ENCODE assay signal across 12 cellular contexts in the genomic region with DNA sequence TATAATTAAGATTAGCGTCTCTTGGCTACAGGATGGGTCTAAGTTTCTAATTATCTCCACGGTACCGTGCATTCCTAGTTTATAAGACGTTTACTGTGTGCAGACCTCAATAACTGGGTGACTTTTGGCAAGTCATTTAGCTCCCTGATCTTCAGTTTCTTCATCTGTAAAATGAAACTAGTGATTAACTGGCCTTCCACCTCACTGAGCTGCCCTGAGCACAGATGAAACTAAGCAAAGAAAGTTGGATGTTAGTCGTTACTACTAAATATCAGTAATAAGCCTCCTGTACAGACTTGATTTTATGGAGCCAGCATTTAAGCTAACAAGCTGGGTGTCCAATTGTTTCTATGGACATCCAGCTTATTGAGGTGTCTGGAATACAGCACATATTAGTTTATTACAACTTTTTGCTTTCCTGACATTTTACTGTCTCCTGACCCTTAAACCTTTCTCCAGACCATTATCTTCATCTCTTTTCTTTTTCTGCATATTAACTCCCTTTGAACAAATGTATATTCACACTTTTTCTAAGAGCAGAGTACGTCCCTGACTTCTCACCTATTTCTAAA. TPM values are rescaled to one million over a fixed set of nuclear protein-coding genes. Genes with fewer than 3 reads are reported as not detected.
A peak's percentile ranks its signal among the peaks of the same experiment; 100 is the strongest.
DNase-seq lines count a peak whose midpoint lies in the region; ATAC-seq, FAIRE-seq and TF ChIP-seq lines count a peak whose summit lies in the region.
"Had no signal": no experiment of that assay in that cellular context is flagged by ENCODE, and none has a peak within 500 bp of the region (broad histone marks: within the 10 kb centered on the region; RNA-seq: fewer than 3 reads in every experiment).

No MANE protein-coding gene starts in this region.

- no peak overlapping the region for H3K27ac Mint-ChIP-seq in progenitor cell of endocrine pancreas

- POLR2A ChIA-PET in SK-N-SH (lab: Yijun Ruan, JAX) (no interaction called here), K562 (lab: Yijun Ruan, JAX) (interaction anchor here (1.0 kb wide), 1 partner anchor 13 kb away, joined by 5 read pairs; no protein-coding TSS in a partner anchor)

- H3K4me1 Mint-ChIP-seq in progenitor cell of endocrine pancreas (ENCODE audit: low read depth): no peaks in the 10 kb centered on the region

- H3K27ac ChIP-seq in SK-N-SH (ENCODE audit: low read depth in 2 of 2, low read length in 1 of 2) (no peak overlapping the region), K562 (ENCODE audit: extremely low read depth, low read depth, low read length) (no peak overlapping the region)
- H3K27ac ChIP-seq: skin epidermis had no signal

- H3K4me3 ChIP-seq in SK-N-SH (ENCODE audit: low read depth in 2 of 2, low read length in 1 of 2) (no peak overlapping the region), K562 (no peak overlapping the region)

- H3K9ac ChIP-seq in SK-N-SH (no peak overlapping the region), K562 (ENCODE audit: insufficient read depth in 1 of 2, low read depth in 2 of 2, low read length in 2 of 2) (peak overlapping the region in 1 of 2 experiments; percentile 4; a peak in 1 of 4 replicates)

- TF ChIP-seq EP300 in SK-N-SH (IDR thresholded peaks at IDR 0.05; ENCODE audit: borderline replicate concordance in 1 of 2, low read depth in 1 of 2, low read length in 1 of 2) (no peak), K562 (IDR thresholded peaks at IDR 0.05; ENCODE audit: low read length) (no peak)

- H2AFZ ChIP-seq in SK-N-SH (ENCODE audit: low read depth) (no peak overlapping the region), K562 (ENCODE audit: low read depth, low read length) (peak overlapping the region; percentile 84; the same call in 1 of the 2 replicates)

- H3K9me1 ChIP-seq in K562 (ENCODE audit: control insufficient read depth, insufficient read depth, low read length): no peaks in the 10 kb centered on the region

- no peaks in the 10 kb centered on the region for H3K36me3 Mint-ChIP-seq in progenitor cell of endocrine pancreas (ENCODE audit: insufficient read depth)

- DNase-seq in SK-N-SH (no peak), K562 (ENCODE audit: extremely low read depth in 1 of 4, low spot score in 3 of 4) (no peak), progenitor cell of endocrine pancreas (ENCODE audit: low spot score, unreplicated experiment) (no peak), COLO668 (lab: John Stamatoyannopoulos, UW; ENCODE audit: unreplicated experiment) (no peak), NCI-H510A (lab: John Stamatoyannopoulos, UW) (no peak)

- H3K4me2 ChIP-seq in SK-N-SH (no peak overlapping the region; the same call in 1 of the 2 replicates), K562 (ENCODE audit: insufficient read depth, low read length) (peak overlapping the region; percentile 69; the same call in 1 of the 2 replicates)

- FAIRE-seq in K562 (lab: Jason Lieb, UNC): no peak

- peak overlapping the region; percentile 12 for H3K4me3 Mint-ChIP-seq in progenitor cell of endocrine pancreas (ENCODE audit: low read depth)

- no peaks in the 10 kb centered on the region for H3F3A ChIP-seq in SK-N-SH (replicated peaks; ENCODE audit: insufficient read depth)

- H3K36me3 ChIP-seq in SK-N-SH (replicated peaks in 1 of 2; ENCODE audit: control insufficient read depth in 1 of 2, insufficient read depth in 2 of 2, low read length in 1 of 2): no peaks in the 10 kb centered on the region
- no peaks in the 10 kb centered on the region for H3K36me3 ChIP-seq in K562 (ENCODE audit: control insufficient read depth, insufficient read depth, low read length)

- no peaks in the 10 kb centered on the region for H3K79me2 ChIP-seq in SK-N-SH (ENCODE audit: insufficient read depth)
- no peaks in the 10 kb centered on the region for H3K79me2 ChIP-seq in K562 (ENCODE audit: control insufficient read depth, insufficient read depth, low read length)

- H3K4me1 ChIP-seq in SK-N-SH (ENCODE audit: control insufficient read depth in 1 of 2, insufficient read depth in 2 of 2, low read depth in 1 of 2, low read length in 1 of 2) (peaks cover 0 to 3% of the 10 kb centered on the region in 2 experiments; a peak in 1 of 4 replicates), K562 (replicated peaks in 1 of 2; ENCODE audit: control insufficient read depth in 2 of 2, insufficient read depth in 2 of 2, low read length in 2 of 2) (peaks cover 5 to 10% of the 10 kb centered on the region in 2 experiments; a peak in 4 of 5 replicates)

- peaks cover 37% of the 10 kb centered on the region for H3K27me3 Mint-ChIP-seq in progenitor cell of endocrine pancreas

- TF ChIP-seq RAD21 in SK-N-SH (IDR thresholded peaks at IDR 0.05; ENCODE audit: low read length): no peak
- no peak for TF ChIP-seq RAD21 in K562 (CRISPR knock-in tag; conservative IDR thresholded peaks at IDR 0.05 in 1 of 2, IDR thresholded peaks at IDR 0.05 in 1 of 2)

- WGBS in SK-N-SH (ENCODE audit: low lambda C conversion rate): 8% methylated on average over 6 of the region's 6 CpGs
- WGBS in K562 (ENCODE audit: insufficient coverage, low coverage, missing lambda C conversion rate): 36% methylated on average over 6 of the region's 6 CpGs

- CTCF ChIA-PET in SK-N-SH (lab: Yijun Ruan, JAX): interaction anchor here (1.2 kb wide), 1 partner anchor 44 kb away, joined by 3 read pairs; no protein-coding TSS in a partner anchor
- CTCF ChIA-PET in K562 (lab: Yijun Ruan, JAX; ENCODE audit: low intra/inter-chr PET ratio): interaction anchor here (0.6 kb wide), 1 partner anchor 119 kb away, joined by 3 read pairs; no protein-coding TSS in a partner anchor

- TF ChIP-seq CTCF in SK-N-SH (IDR thresholded peaks at IDR 0.05) (no peak), K562 (IDR thresholded peaks at IDR 0.05 in 2 of 3, conservative IDR thresholded peaks at IDR 0.05 in 1 of 3; ENCODE audit: insufficient read depth in 2 of 3, low read depth in 1 of 3, low read length in 3 of 3) (no peak), progenitor cell of endocrine pancreas (IDR thresholded peaks at IDR 0.05; ENCODE audit: unreplicated experiment) (no peak)

- H3K27me3 ChIP-seq in SK-N-SH (ENCODE audit: insufficient read depth) (peaks cover 31% of the 10 kb centered on the region; the same call in 1 of the 2 replicates), K562 (ENCODE audit: control insufficient read depth in 2 of 2, insufficient read depth in 2 of 2, low read length in 2 of 2) (no peaks in the 10 kb centered on the region)

- ATAC-seq in SK-N-SH treated with all-trans-retinoic acid at 6 μM for 48 hours: peak; percentile 12; the same call in 2 of the 3 replicates
- peak; percentile 38 for ATAC-seq in HG02870 (IDR thresholded peaks at IDR 0.05; ENCODE audit: unreplicated experiment)
- no peak for ATAC-seq in K562
- no peak for ATAC-seq in HG03039 (IDR thresholded peaks at IDR 0.05; ENCODE audit: unreplicated experiment)

- no peak for TF ChIP-seq POLR2A in K562 (conservative IDR thresholded peaks at IDR 0.05)

- H3K9me2 ChIP-seq in SK-N-SH: no peaks in the 10 kb centered on the region

- no peaks in the 10 kb centered on the region for H3K9me3 Mint-ChIP-seq in progenitor cell of endocrine pancreas (ENCODE audit: low read depth)

- in situ Hi-C loops in K562 (cut with MboI): no loop called here

- H3K9me3 ChIP-seq in SK-N-SH: no peaks in the 10 kb centered on the region
- H3K9me3 ChIP-seq in K562 (replicated peaks; ENCODE audit: control insufficient read depth, insufficient read depth, low read depth, low read length): no peaks in the 10 kb centered on the region

- no peaks in the 10 kb centered on the region for H4K20me1 ChIP-seq in SK-N-SH (ENCODE audit: insufficient read depth)
- no peaks in the 10 kb centered on the region for H4K20me1 ChIP-seq in K562 (replicated peaks; ENCODE audit: control insufficient read depth, insufficient read depth, low read length)

- intact Hi-C loops in K562 (cut with micrococcal nuclease): no loop called here

- BruUV-seq in K562 (replicated peaks; lab: Mats Ljungman, UMichigan): no TSS peak

RNA-seq across cellular contexts. Expression of gene CR2, which starts 1.1 kb away (rescaled TPM):
- polyA plus RNA-seq in SK-N-SH (2012; rRNA removed): not detected in 2 replicates
- not detected in 2 replicates for polyA plus RNA-seq in SK-N-SH (2012; cell fraction: cytosol; rRNA removed)
- polyA plus RNA-seq in SK-N-SH (2012; cell fraction: nucleus; rRNA removed): not detected in 2 replicates
- total RNA-seq in K562 (2011; cell fraction: chromatin; rRNA removed; ENCODE audit: low replicate concordance): 0.97 and 2.7 TPM in 2 replicates
- 0.67 and 1.2 TPM in 2 replicates for total RNA-seq in K562 (2011; cell fraction: nucleolus; rRNA removed)
- total RNA-seq in K562 (2011; cell fraction: nucleoplasm; rRNA removed): 1.2 and 1.4 TPM in 2 replicates
- total RNA-seq in K562 (2014; rRNA removed): 0.32 and 0.33 TPM in 2 replicates
- total RNA-seq in K562 (2014; rRNA removed; fragmentation: Illumina TruSeq; extraction: Trizol): 0.44 and 0.45 TPM in 2 replicates
- total RNA-seq in K562 (2015; rRNA removed; fragmentation: Illumina TruSeq; extraction: Trizol): 0.07 and 0.11 TPM in 2 replicates
- 0.51 and 0.66 TPM in 2 replicates for total RNA-seq in K562 (2021)
- polyA plus RNA-seq in K562 (2011; rRNA removed): 0.57 and 0.72 TPM in 2 replicates
- 0.24 and 0.31 TPM in 2 replicates for polyA plus RNA-seq in K562 (2011; cell fraction: cytosol; rRNA removed)
- 1.5 and 1.8 TPM in 2 replicates for polyA plus RNA-seq in K562 (2011; cell fraction: nucleus; rRNA removed)
- polyA plus RNA-seq in K562 (2012): 0.21 and 0.35 TPM in 2 replicates
- polyA plus RNA-seq in K562 (2014; fragmentation: Illumina TruSeq; extraction: Trizol): 0.44 and 0.67 TPM in 2 replicates
- polyA plus RNA-seq in K562 (2014; fragmentation: Nextera tagmentation; extraction: Ambion mirVana): under 1 TPM; 0.25 to 0.27 TPM
- 0.36 and 0.37 TPM in 2 replicates for polyA plus RNA-seq in K562 (2014; rRNA removed)
- 0.28 and 0.54 TPM in 2 replicates for polyA minus RNA-seq in K562 (2011; rRNA and poly(A)+ RNA removed)
- polyA minus RNA-seq in K562 (2011; cell fraction: cytosol; rRNA and poly(A)+ RNA removed): 0.38 TPM in 1 of 2 replicates, not detected in the other
- polyA minus RNA-seq in K562 (2011; cell fraction: nucleus; rRNA and poly(A)+ RNA removed): 1.1 and 1.6 TPM in 2 replicates
- total RNA-seq in progenitor cell of endocrine pancreas: 0.17 and 0.24 TPM in 2 replicates
- total RNA-seq: A172, RPMI7951, subcutaneous adipose tissue had no signal

RNA-seq across cellular contexts. Expression of gene CR1, which starts 40.7 kb away (rescaled TPM):
- not detected in 2 replicates for polyA plus RNA-seq in SK-N-SH (2012; rRNA removed)
- polyA plus RNA-seq in SK-N-SH (2012; cell fraction: cytosol; rRNA removed): not detected in 2 replicates
- not detected in 2 replicates for polyA plus RNA-seq in SK-N-SH (2012; cell fraction: nucleus; rRNA removed)
- total RNA-seq in K562 (2011; cell fraction: chromatin; rRNA removed; ENCODE audit: low replicate concordance): 0.21 and 1.3 TPM in 2 replicates
- total RNA-seq in K562 (2011; cell fraction: nucleolus; rRNA removed): 0.13 and 0.17 TPM in 2 replicates
- 1.3 and 1.9 TPM in 2 replicates for total RNA-seq in K562 (2011; cell fraction: nucleoplasm; rRNA removed)
- total RNA-seq in K562 (2014; rRNA removed): 0.23 and 0.37 TPM in 2 replicates
- 0.15 and 0.22 TPM in 2 replicates for total RNA-seq in K562 (2014; rRNA removed; fragmentation: Illumina TruSeq; extraction: Trizol)
- 0.18 and 0.23 TPM in 2 replicates for total RNA-seq in K562 (2015; rRNA removed; fragmentation: Illumina TruSeq; extraction: Trizol)
- total RNA-seq in K562 (2021): 0.20 and 0.47 TPM in 2 replicates
- 0.13 and 0.18 TPM in 2 replicates for polyA plus RNA-seq in K562 (2011; rRNA removed)
- polyA plus RNA-seq in K562 (2011; cell fraction: cytosol; rRNA removed): 0.04 and 0.12 TPM in 2 replicates
- 0.27 and 0.34 TPM in 2 replicates for polyA plus RNA-seq in K562 (2011; cell fraction: nucleus; rRNA removed)
- 0.12 and 0.33 TPM in 2 replicates for polyA plus RNA-seq in K562 (2012)
- 0.08 and 0.19 TPM in 2 replicates for polyA plus RNA-seq in K562 (2014; fragmentation: Illumina TruSeq; extraction: Trizol)
- under 1 TPM; 0.07 to 0.15 TPM for polyA plus RNA-seq in K562 (2014; fragmentation: Nextera tagmentation; extraction: Ambion mirVana)
- 0.12 and 0.20 TPM in 2 replicates for polyA plus RNA-seq in K562 (2014; rRNA removed)
- polyA minus RNA-seq in K562 (2011; rRNA and poly(A)+ RNA removed): 0.28 and 0.48 TPM in 2 replicates
- polyA minus RNA-seq in K562 (2011; cell fraction: cytosol; rRNA and poly(A)+ RNA removed): not detected in 2 replicates
- polyA minus RNA-seq in K562 (2011; cell fraction: nucleus; rRNA and poly(A)+ RNA removed): 0.11 and 0.13 TPM in 2 replicates
- total RNA-seq in progenitor cell of endocrine pancreas: 0.11 and 0.41 TPM in 2 replicates
- total RNA-seq: A172, RPMI7951 had no signal

Comparison
In these comparisons a context has a peak if more than half of its experiments do, and no peak if none do; other contexts are left out.
1. ATAC-seq: peak in SK-N-SH treated with all-trans-retinoic acid at 6 μM for 48 hours (single experiment) and HG02870 (single experiment); none in K562 (single experiment) and HG03039 (single experiment).